Comparison of ENCODE assay signal across 27 cellular contexts in the genomic region with DNA sequence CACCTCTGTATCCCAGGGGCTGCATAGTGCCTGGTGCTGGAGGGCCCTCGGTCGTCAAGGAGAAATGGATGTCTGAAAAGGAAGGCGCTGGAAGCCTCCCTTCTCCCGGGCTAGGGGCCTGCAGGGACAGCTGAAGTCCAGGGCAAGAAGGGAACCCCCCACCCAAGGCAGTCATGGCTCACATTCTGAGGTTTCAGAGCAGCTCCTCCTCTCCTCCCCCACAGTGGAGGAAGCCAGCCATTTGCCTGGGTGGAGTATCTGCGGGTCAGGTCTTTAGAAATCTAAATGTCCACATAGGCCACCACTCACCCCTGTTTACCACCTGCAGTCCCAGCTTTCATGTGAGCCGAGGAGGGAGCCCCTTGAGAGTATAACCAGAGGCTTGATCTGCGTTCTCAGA.
"Had no signal": no experiment of that assay in that cellular context is flagged by ENCODE, and none has a peak within 500 bp of the region (broad histone marks: within the 10 kb centered on the region; RNA-seq: fewer than 3 reads in every experiment).

No MANE protein-coding gene starts in this region.

- H3K27me3 Mint-ChIP-seq: activated CD4-positive, alpha-beta T cell treated with anti-CD3 and anti-CD28 coated beads, Interleukin-2, amount 10 ng/mL, durations not matched to agents 7 days and 5 days had no signal

- H3K4me3 ChIP-seq: ascending aorta, pancreas, right lobe of liver, SK-N-MC, stomach had no signal

- H3K4me1 Mint-ChIP-seq: stimulated activated effector memory CD8-positive, alpha-beta T cell treated with anti-CD3 and anti-CD28 coated beads, Interleukin-12 subunit alpha, Interleukin-12 subunit beta, amount 100 ng/mL, for 72 hours had no signal

- ATAC-seq: activated naive CD4-positive, alpha-beta T cell treated with anti-CD3 and anti-CD28 coated beads, Interleukin-2, amount 50 U/mL, for 72 hours; natural killer cell; pancreas; stimulated activated effector memory CD8-positive, alpha-beta T cell treated with anti-CD3 and anti-CD28 coated beads, Interleukin-12 subunit alpha, Interleukin-12 subunit beta, amount 100 ng/mL, for 72 hours had no signal

- H3K36me3 Mint-ChIP-seq: activated naive CD4-positive, alpha-beta T cell treated with anti-CD3 and anti-CD28 coated beads, Interleukin-2, amount 50 U/mL, for 72 hours; natural killer cell; stimulated activated effector memory CD8-positive, alpha-beta T cell treated with anti-CD3 and anti-CD28 coated beads, Interleukin-12 subunit alpha, Interleukin-12 subunit beta, amount 100 ng/mL, for 72 hours had no signal

- H3K27ac ChIP-seq: ascending aorta, brain microvascular endothelial cell, neutrophil, pancreas, right lobe of liver, SK-N-MC, stomach, VCaP had no signal

- DNase-seq: activated CD4-positive, alpha-beta T cell treated with anti-CD3 and anti-CD28 coated beads, Interleukin-2, amount 10 ng/mL, durations not matched to agents 7 days and 5 days; activated CD4-positive, CD25-positive, alpha-beta regulatory T cell treated with anti-CD3 and anti-CD28 coated beads, Interleukin-2, amount 50 U/mL, for 72 hours; activated CD8-positive, alpha-beta T cell treated with anti-CD3 and anti-CD28 coated beads, Interleukin-2, amount 10 ng/mL, durations not matched to agents 7 days and 5 days; brain microvascular endothelial cell; central memory CD4-positive, alpha-beta T cell; dermis blood vessel endothelial cell; effector CD8-positive, alpha-beta T cell; erythroblast; foreskin melanocyte; hypothalamus; mammary epithelial cell; midbrain; natural killer cell; pancreas; small intestine; stimulated activated CD4-positive, alpha-beta T cell treated with anti-CD3 and anti-CD28 coated beads, Interleukin-2, amount 100 ng/mL, for 24 hours; stomach; trophoblast cell had no signal

- H3K27me3 ChIP-seq: ascending aorta, brain microvascular endothelial cell, neutrophil, pancreas, right lobe of liver, stomach had no signal

- H3K4me1 ChIP-seq: pancreas, right lobe of liver had no signal

- H3K27ac Mint-ChIP-seq: activated CD4-positive, alpha-beta T cell treated with anti-CD3 and anti-CD28 coated beads, Interleukin-2, amount 10 ng/mL, durations not matched to agents 7 days and 5 days; activated naive CD4-positive, alpha-beta T cell treated with anti-CD3 and anti-CD28 coated beads, Interleukin-2, amount 50 U/mL, for 72 hours; activated T-helper 1 cell treated with anti-CD3 and anti-CD28 coated beads, Interleukin-12 subunit alpha, Interleukin-12 subunit beta, Interleukin-2, Interleukin-4 antibody, amounts not matched to agents 30 ng/mL and 10 ng/mL and 1 ng/mL, durations not matched to agents 14 hours and 24 hours and 36 hours; natural killer cell; stimulated activated effector memory CD8-positive, alpha-beta T cell treated with anti-CD3 and anti-CD28 coated beads, Interleukin-12 subunit alpha, Interleukin-12 subunit beta, amount 100 ng/mL, for 72 hours; T-helper 2 cell treated with Interferon-gamma antibody and Interleukin-4, amounts not matched to agents 5 μg/mL and 100 μg/mL, for 36 hours had no signal

- H3K36me3 ChIP-seq: neutrophil, pancreas had no signal

- H3K4me3 Mint-ChIP-seq: activated CD4-positive, alpha-beta T cell treated with anti-CD3 and anti-CD28 coated beads, Interleukin-2, amount 10 ng/mL, durations not matched to agents 7 days and 5 days; activated CD8-positive, alpha-beta T cell treated with anti-CD3 and anti-CD28 coated beads, Interleukin-2, amount 10 ng/mL, durations not matched to agents 7 days and 5 days; activated T-helper 1 cell treated with anti-CD3 and anti-CD28 coated beads, Interleukin-12 subunit alpha, Interleukin-12 subunit beta, Interleukin-2, Interleukin-4 antibody, amounts not matched to agents 30 ng/mL and 10 ng/mL and 1 ng/mL, durations not matched to agents 14 hours and 24 hours and 36 hours; natural killer cell; stimulated activated effector memory CD8-positive, alpha-beta T cell treated with anti-CD3 and anti-CD28 coated beads, Interleukin-12 subunit alpha, Interleukin-12 subunit beta, amount 100 ng/mL, for 72 hours; T-helper 2 cell treated with Interferon-gamma antibody and Interleukin-4, amounts not matched to agents 5 μg/mL and 100 μg/mL, for 36 hours had no signal

- H3K9me3 ChIP-seq: ascending aorta, neutrophil, pancreas, right lobe of liver, stomach had no signal
